Comparison of ENCODE assay signal across 22 cellular contexts in the genomic region with DNA sequence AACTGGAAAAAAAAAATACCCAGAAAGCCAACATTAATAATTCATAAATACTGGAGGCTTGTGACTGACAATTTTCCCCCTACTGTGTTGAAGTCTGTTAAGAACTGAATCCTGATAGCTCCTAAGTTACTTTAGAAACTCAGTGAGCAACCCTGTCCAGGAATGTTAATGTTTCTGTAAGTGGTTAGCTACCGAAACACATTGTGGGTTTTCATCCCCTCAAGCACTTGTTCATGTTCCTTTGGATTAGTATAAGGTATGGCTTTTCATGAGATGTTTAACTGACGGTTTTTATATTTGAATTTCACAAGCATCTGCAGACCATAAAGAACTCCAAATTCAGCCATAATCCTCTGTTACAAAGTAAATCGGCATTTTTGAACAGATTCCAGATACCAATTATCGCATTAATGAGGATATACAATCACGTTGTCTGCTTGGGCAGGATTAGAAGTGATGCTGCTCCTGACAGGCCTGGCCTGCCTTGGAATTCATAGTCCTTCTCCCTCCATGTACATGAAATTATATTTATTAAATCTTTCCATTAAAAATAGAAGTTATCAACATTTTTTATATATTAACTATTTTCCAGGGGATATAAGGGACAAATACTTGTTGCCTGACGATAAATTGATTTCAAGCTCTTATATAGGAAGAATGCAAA.
"Had no signal": no experiment of that assay in that cellular context is flagged by ENCODE, and none has a peak within 500 bp of the region (broad histone marks: within the 10 kb centered on the region; RNA-seq: fewer than 3 reads in every experiment).

No MANE protein-coding gene starts in this region.

- ATAC-seq: activated naive CD4-positive, alpha-beta T cell treated with anti-CD3 and anti-CD28 coated beads, Interleukin-2, amount 50 U/mL, for 72 hours; left colon; sciatic nerve; stimulated activated naive B cell treated with anti-CD40 and anti-IgM and Interleukin-4, amounts not matched to agents 10 μg/mL and 1 μg/mL and 100 μg/mL, for 72 hours had no signal

- H3K27me3 ChIP-seq: adrenal gland, brain microvascular endothelial cell, colonic mucosa, spleen, upper lobe of left lung had no signal

- H3K4me3 ChIP-seq: adrenal gland, colonic mucosa, lung, spleen, thoracic aorta, upper lobe of left lung had no signal

- H3K36me3 ChIP-seq: adrenal gland, brain microvascular endothelial cell, colonic mucosa, spleen, thoracic aorta, upper lobe of left lung had no signal

- H3K4me3 Mint-ChIP-seq: central memory CD8-positive, alpha-beta T cell; mesothelial cell of epicardium; nephron; stimulated activated naive B cell treated with anti-CD40 and anti-IgM and Interleukin-4, amounts not matched to agents 10 μg/mL and 1 μg/mL and 100 μg/mL, for 72 hours had no signal

- H3K27me3 Mint-ChIP-seq: stimulated activated naive B cell treated with anti-CD40 and anti-IgM and Interleukin-4, amounts not matched to agents 10 μg/mL and 1 μg/mL and 100 μg/mL, for 72 hours had no signal

- H3K9me3 ChIP-seq: adrenal gland, colonic mucosa, thoracic aorta, upper lobe of left lung had no signal

- DNase-seq: activated CD4-positive, alpha-beta T cell treated with anti-CD3 and anti-CD28 coated beads, Interleukin-2, amount 50 U/mL, for 4 hours; activated gamma-delta T cell treated with Interleukin-2 at 50 U/mL for 16 hours; adrenal gland; brain microvascular endothelial cell; colonic mucosa; erythroblast; foreskin melanocyte; glutamatergic neuron; hippocampal formation; islet precursor cell; left colon; spleen; stimulated activated naive B cell treated with anti-CD40 and anti-IgM and Interleukin-4, amounts not matched to agents 10 μg/mL and 1 μg/mL and 100 μg/mL, for 72 hours; upper lobe of left lung had no signal

- H3K9me3 Mint-ChIP-seq: activated naive CD4-positive, alpha-beta T cell treated with anti-CD3 and anti-CD28 coated beads, Interleukin-2, amount 50 U/mL, for 72 hours; central memory CD8-positive, alpha-beta T cell had no signal

- H3K36me3 Mint-ChIP-seq: activated naive CD4-positive, alpha-beta T cell treated with anti-CD3 and anti-CD28 coated beads, Interleukin-2, amount 50 U/mL, for 72 hours; mesothelial cell of epicardium had no signal

- H3K27ac Mint-ChIP-seq: activated naive CD4-positive, alpha-beta T cell treated with anti-CD3 and anti-CD28 coated beads, Interleukin-2, amount 50 U/mL, for 72 hours; mesothelial cell of epicardium; progenitor cell of endocrine pancreas; stimulated activated naive B cell treated with anti-CD40 and anti-IgM and Interleukin-4, amounts not matched to agents 10 μg/mL and 1 μg/mL and 100 μg/mL, for 72 hours had no signal

- H3K4me1 Mint-ChIP-seq: central memory CD8-positive, alpha-beta T cell; nephron had no signal

- H3K4me1 ChIP-seq: adrenal gland, colonic mucosa, spleen, upper lobe of left lung had no signal

- H3K27ac ChIP-seq: adrenal gland, brain microvascular endothelial cell, colonic mucosa, spleen, thoracic aorta, upper lobe of left lung had no signal
